In the genomic region with DNA sequence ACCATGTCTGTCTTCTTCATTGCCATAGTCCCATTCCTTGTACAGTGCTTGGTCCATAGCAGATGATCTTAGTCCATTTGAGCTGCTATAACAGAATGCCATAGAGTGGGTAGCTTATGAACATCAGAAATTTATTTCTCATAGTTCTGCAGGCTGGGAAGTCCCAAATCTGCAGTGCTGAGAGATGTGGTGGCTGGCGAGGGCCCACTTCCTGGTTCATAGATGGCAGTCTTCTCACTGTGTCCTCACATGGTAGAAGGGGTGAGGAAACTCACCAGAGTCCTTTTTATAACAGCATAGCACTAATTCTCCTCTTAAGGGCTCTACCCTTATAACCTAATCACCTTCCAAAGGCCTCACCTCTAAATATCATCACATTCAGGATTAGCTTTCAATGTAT, we compare ENCODE assay signal across 11 cellular contexts. TPM values are rescaled to one million over a fixed set of nuclear protein-coding genes. Genes with fewer than 3 reads are reported as not detected.
DNase-seq lines count a peak whose midpoint lies in the region; TF ChIP-seq lines count a peak whose summit lies in the region.
"Had no signal": no experiment of that assay in that cellular context is flagged by ENCODE, and none has a peak within 500 bp of the region (broad histone marks: within the 10 kb centered on the region; RNA-seq: fewer than 3 reads in every experiment).

No MANE protein-coding gene starts in this region.

- TF ChIP-seq CTCF in KMS-11 (conservative IDR thresholded peaks at IDR 0.05; ENCODE audit: low read depth, low read length) (no peak), thyroid gland (IDR thresholded peaks at IDR 0.05) (no peak)

- H3K27ac ChIP-seq in KMS-11 (peak overlapping the region; percentile 13; the same call in 1 of the 2 replicates), thyroid gland (no peak overlapping the region)
- H3K27ac ChIP-seq: colonic mucosa had no signal

- H3K9me3 Mint-ChIP-seq in activated CD4-positive, alpha-beta T cell treated with anti-CD3 and anti-CD28 coated beads, Interleukin-2, amount 10 ng/mL, durations not matched to agents 24 days and 14 days: peaks cover 12% of the 10 kb centered on the region

- DNase-seq in activated CD4-positive, alpha-beta T cell treated with anti-CD3 and anti-CD28 coated beads, Interleukin-2, amount 10 ng/mL, durations not matched to agents 24 days and 14 days: peak; percentile 86
- peak; percentile 58 for DNase-seq in central memory CD4-positive, alpha-beta T cell
- DNase-seq in stimulated activated CD8-positive, alpha-beta memory T cell treated with anti-CD3 and anti-CD28 coated beads, Interleukin-12 subunit alpha, Interleukin-12 subunit beta, amount 100 ng/mL, for 4 hours (ENCODE audit: low read depth): peak; percentile 39
- DNase-seq in thyroid gland: no peak
- no peak for DNase-seq in NCI-H2081 (lab: John Stamatoyannopoulos, UW)
- DNase-seq in D341Med (ENCODE audit: low spot score): no peak
- DNase-seq in amniotic stem cell (lab: John Stamatoyannopoulos, UW): no peak
- DNase-seq: colonic mucosa, GOT3, NCI-H1105 had no signal

- TF ChIP-seq POLR2A in thyroid gland (IDR thresholded peaks at IDR 0.05): no peak

- H2AFZ ChIP-seq in KMS-11 (ENCODE audit: low read depth): peak overlapping the region; percentile 11; the same call in 1 of the 2 replicates

- H3K4me1 ChIP-seq in KMS-11 (ENCODE audit: low read depth, poor library complexity, severe bottlenecking) (peaks cover 97% of the 10 kb centered on the region), thyroid gland (peaks cover 25 to 30% of the 10 kb centered on the region in 2 donors)

- peaks cover 92% of the 10 kb centered on the region for H3K4me1 Mint-ChIP-seq in activated CD4-positive, alpha-beta T cell treated with anti-CD3 and anti-CD28 coated beads, Interleukin-2, amount 10 ng/mL, durations not matched to agents 24 days and 14 days

- intact Hi-C loops in activated CD4-positive, alpha-beta T cell treated with anti-CD3 and anti-CD28 coated beads, Interleukin-2, amount 10 ng/mL, durations not matched to agents 24 days and 14 days (cut with micrococcal nuclease): loop anchor here (10.0 kb wide), 2 partner anchors 722 to 962 kb away; a partner anchor contains a TSS
- intact Hi-C loops in thyroid gland (cut with DNase I): no loop called here

- H3K4me2 ChIP-seq in KMS-11: peak overlapping the region; percentile 80; the same call in 1 of the 2 replicates

- peaks cover 18% of the 10 kb centered on the region for H3K36me3 Mint-ChIP-seq in activated CD4-positive, alpha-beta T cell treated with anti-CD3 and anti-CD28 coated beads, Interleukin-2, amount 10 ng/mL, durations not matched to agents 24 days and 14 days (ENCODE audit: low read depth)

- H3K79me2 ChIP-seq in KMS-11 (ENCODE audit: insufficient read depth, low read depth): no peaks in the 10 kb centered on the region

- H3K27me3 Mint-ChIP-seq in activated CD4-positive, alpha-beta T cell treated with anti-CD3 and anti-CD28 coated beads, Interleukin-2, amount 10 ng/mL, durations not matched to agents 24 days and 14 days: peaks cover 3% of the 10 kb centered on the region

- H3K27ac Mint-ChIP-seq in activated CD4-positive, alpha-beta T cell treated with anti-CD3 and anti-CD28 coated beads, Interleukin-2, amount 10 ng/mL, durations not matched to agents 24 days and 14 days: peak overlapping the region; percentile 82

- no peaks in the 10 kb centered on the region for H4K20me1 ChIP-seq in KMS-11 (ENCODE audit: insufficient read depth)

- H3K27me3 ChIP-seq in KMS-11 (ENCODE audit: insufficient read depth, low read depth): no peaks in the 10 kb centered on the region
- no peaks in the 10 kb centered on the region for H3K27me3 ChIP-seq in thyroid gland
- H3K27me3 ChIP-seq: colonic mucosa had no signal

- H3K4me3 Mint-ChIP-seq in activated CD4-positive, alpha-beta T cell treated with anti-CD3 and anti-CD28 coated beads, Interleukin-2, amount 10 ng/mL, durations not matched to agents 24 days and 14 days: peak overlapping the region; percentile 62

- no peaks in the 10 kb centered on the region for H3K9me3 ChIP-seq in thyroid gland
- H3K9me3 ChIP-seq: colonic mucosa had no signal

- WGBS in thyroid gland, 2 donors: 81 to 95% methylated on average over 1 of the region's 1 CpG

- H3K9ac ChIP-seq in KMS-11: no peak overlapping the region

- H3K36me3 ChIP-seq in KMS-11 (ENCODE audit: insufficient read depth) (no peaks in the 10 kb centered on the region), thyroid gland (no peaks in the 10 kb centered on the region)
- H3K36me3 ChIP-seq: colonic mucosa had no signal

- H3K4me3 ChIP-seq in KMS-11 (IDR thresholded peaks at IDR 0.05; ENCODE audit: insufficient read depth, low read depth, low read length): no peak overlapping the region
- H3K4me3 ChIP-seq in thyroid gland (replicated peaks in 1 of 3): no peak overlapping the region
- H3K4me3 ChIP-seq: colonic mucosa had no signal

RNA-seq across cellular contexts. Expression of a gene that starts 23.1 kb away (rescaled TPM):
- total RNA-seq in activated CD4-positive, alpha-beta T cell treated with anti-CD3 and anti-CD28 coated beads, Interleukin-2, amount 10 ng/mL, durations not matched to agents 24 days and 14 days: 306 and 307 TPM in 2 replicates
- total RNA-seq in thyroid gland: 10 to 100 TPM; 54.2 to 91.7 (median 71.9) TPM

Comparison
In these comparisons a context has a peak if more than half of its experiments do, and no peak if none do; other contexts are left out.
1. DNase-seq: peak in activated CD4-positive, alpha-beta T cell treated with anti-CD3 and anti-CD28 coated beads, Interleukin-2, amount 10 ng/mL, durations not matched to agents 24 days and 14 days (single experiment), central memory CD4-positive, alpha-beta T cell (single experiment) and stimulated activated CD8-positive, alpha-beta memory T cell treated with anti-CD3 and anti-CD28 coated beads, Interleukin-12 subunit alpha, Interleukin-12 subunit beta, amount 100 ng/mL, for 4 hours (single experiment); none in thyroid gland (0 of 2), NCI-H2081 (0 of 2), D341Med (single experiment) and amniotic stem cell (single experiment).